Comparison of ENCODE assay signal across 9 cellular contexts in the genomic region with DNA sequence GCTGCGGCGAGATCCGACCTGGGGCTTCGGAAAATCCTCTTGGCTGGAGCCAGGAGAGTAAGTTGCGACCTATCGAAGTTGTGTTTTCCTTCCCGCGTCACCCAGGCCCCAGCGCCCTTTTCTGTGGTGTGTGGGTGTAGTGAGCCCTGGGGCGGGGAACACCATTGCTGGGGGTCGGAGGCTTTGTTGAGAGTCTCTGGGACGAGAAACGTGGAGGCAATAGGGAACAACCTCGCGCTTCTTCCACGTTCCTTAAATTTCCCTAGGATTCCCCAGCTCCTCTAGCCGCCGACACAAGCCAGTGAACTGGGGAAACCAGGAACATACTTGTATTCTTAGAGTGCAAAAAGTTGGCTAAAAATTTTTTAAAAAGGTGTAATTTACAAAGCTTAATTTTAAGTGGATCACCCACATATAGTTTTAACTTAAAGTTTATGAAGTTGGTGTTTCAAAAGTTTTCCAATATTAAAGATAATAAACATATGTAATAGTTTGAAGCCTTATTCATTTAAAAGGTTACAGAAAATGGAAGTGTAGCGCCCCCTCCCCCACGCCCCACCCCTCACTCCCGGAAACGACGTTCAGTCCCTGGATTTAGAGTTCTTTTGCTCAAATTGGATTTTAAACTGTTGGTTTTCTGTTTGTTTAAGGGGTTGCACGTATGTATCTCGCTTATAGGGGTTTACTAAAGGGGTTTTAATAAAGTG. TPM values are rescaled to one million over a fixed set of nuclear protein-coding genes. Genes with fewer than 3 reads are reported as not detected.
A peak's percentile ranks its signal among the peaks of the same experiment; 100 is the strongest.
DNase-seq lines count a peak whose midpoint lies in the region; ATAC-seq, FAIRE-seq and TF ChIP-seq lines count a peak whose summit lies in the region.
"Had no signal": no experiment of that assay in that cellular context is flagged by ENCODE, and none has a peak within 500 bp of the region (broad histone marks: within the 10 kb centered on the region; RNA-seq: fewer than 3 reads in every experiment).

No MANE protein-coding gene starts in this region.

- TF ChIP-seq CTCF in kidney (IDR thresholded peaks at IDR 0.05; ENCODE audit: borderline replicate concordance, extremely low read depth, insufficient read depth) (no peak), suprapubic skin (IDR thresholded peaks at IDR 0.05) (no peak)

- peak overlapping the region; percentile 78 to 80 for H3K27ac ChIP-seq in kidney (ENCODE audit: low read depth in 2 of 2, low read length in 2 of 2)
- peak overlapping the region; percentile 88 for H3K27ac ChIP-seq in suprapubic skin

- peaks cover 6% of the 10 kb centered on the region for H3K4me1 Mint-ChIP-seq in activated naive CD8-positive, alpha-beta T cell (ENCODE audit: low read depth)

- no peaks in the 10 kb centered on the region for H3K9me3 Mint-ChIP-seq in activated naive CD8-positive, alpha-beta T cell (ENCODE audit: low read depth)

- no peaks in the 10 kb centered on the region for H3K36me3 ChIP-seq in kidney (ENCODE audit: control insufficient read depth in 1 of 2, insufficient read depth in 2 of 2, low read length in 2 of 2)
- H3K36me3 ChIP-seq in suprapubic skin = no peaks in the 10 kb centered on the region

- H3K9me3 ChIP-seq in kidney (ENCODE audit: control insufficient read depth in 1 of 2, low read length in 2 of 2) = no peaks in the 10 kb centered on the region
- H3K9me3 ChIP-seq in suprapubic skin = no peaks in the 10 kb centered on the region

- no peaks in the 10 kb centered on the region for H3K36me3 Mint-ChIP-seq in activated naive CD8-positive, alpha-beta T cell

- FAIRE-seq in kidney (lab: Jason Lieb, UNC) = no peak

- 6% methylated on average over 19 of the region's 25 CpGs for WGBS in suprapubic skin

- no peak for TF ChIP-seq EP300 in suprapubic skin (IDR thresholded peaks at IDR 0.05)

- DNase-seq in DMS53 (lab: John Stamatoyannopoulos, UW) (peak; percentile 27), DMS53 treated with DMSO at 0.1 percent for 48 hours (lab: John Stamatoyannopoulos, UW; ENCODE audit: unreplicated experiment) (no peak), kidney (no peak), suprapubic skin (ENCODE audit: low spot score in 2 of 2) (peak; percentile 70 to 80), NCI-H446 (lab: John Stamatoyannopoulos, UW) (no peak), NCI-H2029 treated with DMSO at 0.1 percent for 48 hours (lab: John Stamatoyannopoulos, UW) (no peak)

- H3K27me3 ChIP-seq in suprapubic skin = peaks cover 11% of the 10 kb centered on the region

- peak overlapping the region in 1 of 2 donors; percentile 87 for H3K9ac ChIP-seq in kidney (ENCODE audit: low read length in 2 of 2)

- H3K4me1 ChIP-seq in kidney (ENCODE audit: control insufficient read depth in 1 of 2, insufficient read depth in 1 of 2, low read depth in 1 of 2, low read length in 2 of 2) = peaks cover 0 to 2% of the 10 kb centered on the region in 2 donors
- peaks cover 37% of the 10 kb centered on the region for H3K4me1 ChIP-seq in suprapubic skin

- H3K4me3 Mint-ChIP-seq in activated naive CD8-positive, alpha-beta T cell = peak overlapping the region; percentile 79

- peak; percentile 5 for ATAC-seq in HG03097 (IDR thresholded peaks at IDR 0.05; ENCODE audit: low FRiP score, unreplicated experiment)

- peak overlapping the region; percentile 69 to 82 for H3K4me3 ChIP-seq in kidney (ENCODE audit: low read length in 2 of 2)
- H3K4me3 ChIP-seq in suprapubic skin = peak overlapping the region; percentile 56

- intact Hi-C loops in kidney (cut with DNase I) = no loop called here

- no peak overlapping the region for H3K27ac Mint-ChIP-seq in activated naive CD8-positive, alpha-beta T cell

- peaks cover 35% of the 10 kb centered on the region for H3K27me3 Mint-ChIP-seq in activated naive CD8-positive, alpha-beta T cell

- TF ChIP-seq POLR2A in suprapubic skin (IDR thresholded peaks at IDR 0.05) = no peak

RNA-seq across cellular contexts. Expression of a gene that starts 0.6 kb away (rescaled TPM):
- total RNA-seq in kidney (63.0 TPM), suprapubic skin (10 to 100 TPM; 13.9 to 35.4 (median 24.1) TPM)
- 20.5 TPM for polyA plus RNA-seq in kidney (ENCODE audit: insufficient read depth, low read depth, low replicate concordance)

RNA-seq across cellular contexts. Expression of a gene that starts 51.1 kb away (rescaled TPM):
- total RNA-seq in kidney (not detected), suprapubic skin (100 to 1,000 TPM in 3 of 4 donors, 10 to 100 TPM in 1; 81.8 to 223 (median 168) TPM)
- not detected for polyA plus RNA-seq in kidney (ENCODE audit: insufficient read depth, low read depth, low replicate concordance)
- total RNA-seq: subcutaneous adipose tissue had no signal

Comparison
In these comparisons a context has a peak if more than half of its experiments do, and no peak if none do; other contexts are left out.
1. DNase-seq: peak in DMS53 (single experiment) and suprapubic skin (2 of 2); none in DMS53 treated with DMSO at 0.1 percent for 48 hours (single experiment), kidney (single experiment), NCI-H446 (0 of 2) and NCI-H2029 treated with DMSO at 0.1 percent for 48 hours (single experiment).
2. RNA of a gene that starts 51.1 kb away (total RNA-seq): 81.8 to 223 TPM in suprapubic skin; not detected in kidney (single experiment); every median in the first group is over 10 times any median in the second.